16 cellular contexts compared by ENCODE assay signal in the genomic region with DNA sequence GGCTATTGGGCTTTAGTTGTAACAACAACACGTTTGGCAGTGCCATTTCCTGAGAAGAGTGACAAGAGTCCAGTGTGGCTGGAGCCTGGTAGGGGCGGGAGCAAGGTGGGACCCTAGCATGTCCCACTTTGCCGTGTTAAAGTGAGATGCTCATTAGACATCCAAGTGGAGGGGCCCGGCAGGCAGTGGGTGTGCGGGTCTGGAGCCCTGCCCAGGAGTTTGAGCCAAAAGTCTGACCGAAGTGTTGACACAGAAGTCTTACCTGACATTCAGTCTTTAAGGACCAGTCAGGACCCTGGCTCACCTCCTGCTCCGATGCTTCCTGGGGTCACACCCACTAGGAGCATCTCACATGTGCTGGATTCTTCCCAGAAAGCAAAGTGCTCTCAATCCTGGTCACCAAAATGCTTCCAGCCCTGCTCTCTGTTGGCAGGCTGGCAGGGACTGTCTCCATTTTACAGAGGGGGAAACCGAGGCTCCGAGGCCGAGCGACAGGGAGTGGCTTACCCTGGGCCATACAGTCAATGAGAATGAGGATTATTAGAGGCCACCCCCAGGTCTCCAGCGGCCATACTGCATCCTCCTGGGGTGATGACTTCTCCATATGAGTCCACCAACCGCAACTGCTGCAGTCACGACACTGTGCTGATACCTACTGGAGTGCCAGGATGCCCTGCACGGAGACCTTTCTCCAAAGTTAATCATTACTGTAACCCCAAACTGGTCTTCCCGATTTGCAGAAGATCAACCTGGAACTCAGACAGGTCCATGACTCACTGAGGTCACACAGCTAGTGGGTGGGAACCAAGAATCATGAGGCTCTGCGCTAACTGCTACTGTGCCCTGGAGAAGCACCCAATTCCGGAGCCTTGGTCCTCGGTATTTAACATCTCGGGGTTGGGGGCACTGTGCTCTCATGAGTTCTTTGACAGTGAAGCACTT.
A peak's percentile ranks its signal among the peaks of the same experiment; 100 is the strongest.
DNase-seq lines count a peak whose midpoint lies in the region; ATAC-seq, FAIRE-seq and TF ChIP-seq lines count a peak whose summit lies in the region.
"Had no signal": no experiment of that assay in that cellular context is flagged by ENCODE, and none has a peak within 500 bp of the region (broad histone marks: within the 10 kb centered on the region; RNA-seq: fewer than 3 reads in every experiment).

No MANE protein-coding gene starts in this region.

- H3K27ac ChIP-seq in OCI-LY1 (ENCODE audit: low read depth, low read length, poor library complexity, severe bottlenecking) = no peak overlapping the region
- no peak overlapping the region for H3K27ac ChIP-seq in epithelial cell of prostate
- H3K27ac ChIP-seq in pancreas = no peak overlapping the region
- no peak overlapping the region for H3K27ac ChIP-seq in colonic mucosa
- H3K27ac ChIP-seq: esophagus muscularis mucosa, gastroesophageal sphincter had no signal

- ATAC-seq in pancreas = peak; percentile 46 to 70 (median 56)
- ATAC-seq: gastroesophageal sphincter had no signal

- H3K9ac ChIP-seq in OCI-LY1 (ENCODE audit: low read length) (peak overlapping the region; percentile 2; the same call in 1 of the 2 replicates), colonic mucosa (ENCODE audit: low read depth in 2 of 2, low read length in 2 of 2) (no peak overlapping the region)

- DNase-seq in Caki2 (ENCODE audit: low read depth) (peak; percentile 8), epithelial cell of prostate (ENCODE audit: low read depth, low spot score) (peak; percentile 33), pancreas (no peak), D721Med (ENCODE audit: insufficient read length, low spot score) (no peak), NOMO-1 (lab: John Stamatoyannopoulos, UW; ENCODE audit: unreplicated experiment in 2 of 2) (no peak), colonic mucosa (no peak)
- no peak for DNase-seq in activated CD4-positive, alpha-beta T cell treated with anti-CD3 and anti-CD28 coated beads, Interleukin-2, amount 50 U/mL, for 48 hours
- DNase-seq: GF-D8, MM.1S, NCI-H146, NCI-H2171 treated with DMSO at 0.1 percent for 48 hours, NCI-H69 had no signal

- in situ Hi-C loops in Caki2 (cut with HindIII; ENCODE audit: low pct_unique_long_range_greater_than_20kb, low sequenced_read_pairs) = no loop called here

- WGBS in pancreas, 2 donors = 78 to 80% methylated on average over 20 of the region's 20 CpGs

- H3F3A ChIP-seq in OCI-LY1 (ENCODE audit: insufficient read depth, low read length) = no peaks in the 10 kb centered on the region

- no peak overlapping the region for H2AFZ ChIP-seq in OCI-LY1 (ENCODE audit: low read length)

- TF ChIP-seq CTCF in OCI-LY1 (IDR thresholded peaks at IDR 0.05; ENCODE audit: low read length) (no peak), pancreas (IDR thresholded peaks at IDR 0.05) (no peak), D721Med (IDR thresholded peaks at IDR 0.05; ENCODE audit: insufficient read depth, missing control alignments) (no peak), colonic mucosa (IDR thresholded peaks at IDR 0.05) (no peak)

- H3K4me2 ChIP-seq in OCI-LY1 (ENCODE audit: low read length) = peak overlapping the region; percentile 49

- no peaks in the 10 kb centered on the region for H3K27me3 ChIP-seq in OCI-LY1 (ENCODE audit: insufficient read depth, low read length)
- H3K27me3 ChIP-seq in pancreas = no peaks in the 10 kb centered on the region
- H3K27me3 ChIP-seq in colonic mucosa = no peaks in the 10 kb centered on the region
- H3K27me3 ChIP-seq: esophagus muscularis mucosa, gastroesophageal sphincter had no signal

- no peaks in the 10 kb centered on the region for H3K36me3 ChIP-seq in OCI-LY1 (ENCODE audit: insufficient read depth, low read length)
- H3K36me3 ChIP-seq in pancreas = no peaks in the 10 kb centered on the region
- no peaks in the 10 kb centered on the region for H3K36me3 ChIP-seq in colonic mucosa

- FAIRE-seq in pancreas (lab: Jason Lieb, UNC) (no peak), D721Med (lab: Jason Lieb, UNC) (no peak)
- FAIRE-seq: islet of Langerhans had no signal

- H3K9me3 ChIP-seq in OCI-LY1 (ENCODE audit: low read length) = no peaks in the 10 kb centered on the region
- H3K9me3 ChIP-seq in pancreas = no peaks in the 10 kb centered on the region
- H3K9me3 ChIP-seq in colonic mucosa = no peaks in the 10 kb centered on the region
- H3K9me3 ChIP-seq: esophagus muscularis mucosa, gastroesophageal sphincter had no signal

- no peaks in the 10 kb centered on the region for H3K79me2 ChIP-seq in OCI-LY1 (ENCODE audit: insufficient read depth, low read length)

- intact Hi-C loops in pancreas (cut with DNase I) = no loop called here
- intact Hi-C loops in colonic mucosa (cut with DNase I) = loop anchor here (5.0 kb wide), 1 partner anchor 150 kb away; no protein-coding TSS in a partner anchor

- no peaks in the 10 kb centered on the region for H3K9me2 ChIP-seq in OCI-LY1 (ENCODE audit: low read depth, low read length)

- H3K4me1 ChIP-seq in OCI-LY1 (ENCODE audit: insufficient read depth, low read length, severe bottlenecking) (peaks cover 34% of the 10 kb centered on the region), pancreas (peaks cover 0 to 3% (median 0%) of the 10 kb centered on the region in 3 donors), colonic mucosa (no peaks in the 10 kb centered on the region)

- no peaks in the 10 kb centered on the region for H4K20me1 ChIP-seq in OCI-LY1 (ENCODE audit: insufficient read depth, low read length)

- H3K4me3 ChIP-seq in OCI-LY1 (ENCODE audit: low read depth, low read length, poor library complexity, severe bottlenecking) (no peak overlapping the region), pancreas (no peak overlapping the region), colonic mucosa (no peak overlapping the region)
- H3K4me3 ChIP-seq: esophagus muscularis mucosa, gastroesophageal sphincter had no signal

Comparison
In these comparisons a context has a peak if more than half of its experiments do, and no peak if none do; other contexts are left out.
1. DNase-seq: peak in Caki2 (single experiment) and epithelial cell of prostate (single experiment); none in pancreas (0 of 6), D721Med (single experiment), NOMO-1 (0 of 2), colonic mucosa (single experiment) and activated CD4-positive, alpha-beta T cell treated with anti-CD3 and anti-CD28 coated beads, Interleukin-2, amount 50 U/mL, for 48 hours (0 of 2).